Comparison of ENCODE assay signal across 11 cellular contexts in genomic region chr10:13890233-13890616, GRCh38.
DNase-seq lines count a peak whose midpoint lies in the region; TF ChIP-seq lines count a peak whose summit lies in the region.
"Had no signal": no experiment of that assay in that cellular context is flagged by ENCODE, and none has a peak within 500 bp of the region (broad histone marks: within the 10 kb centered on the region; RNA-seq: fewer than 3 reads in every experiment).

No MANE protein-coding gene starts in this region.

- peaks cover 23% of the 10 kb centered on the region for H3F3A ChIP-seq in SK-N-SH (replicated peaks; ENCODE audit: insufficient read depth)

- peak overlapping the region in 1 of 2 experiments; percentile 85; a peak in 2 of 4 replicates for H3K27ac ChIP-seq in SK-N-SH (ENCODE audit: low read depth in 2 of 2, low read length in 1 of 2)
- H3K27ac ChIP-seq: testis, WERI-Rb-1 had no signal

- WGBS in SK-N-SH (ENCODE audit: low lambda C conversion rate) = 26% methylated on average over 6 of the region's 6 CpGs

- peaks cover 80% of the 10 kb centered on the region for H3K79me2 ChIP-seq in SK-N-SH (ENCODE audit: insufficient read depth)

- peak overlapping the region; percentile 90 for H3K4me2 ChIP-seq in SK-N-SH

- H3K27me3 ChIP-seq in BJ (ENCODE audit: control insufficient read depth, insufficient read depth, low read length) (no peaks in the 10 kb centered on the region), SK-N-SH (ENCODE audit: insufficient read depth) (no peaks in the 10 kb centered on the region)
- H3K27me3 ChIP-seq: testis had no signal

- POLR2A ChIA-PET in BJ (lab: Charles Lee) = no interaction called here
- POLR2A ChIA-PET in SK-N-SH (lab: Yijun Ruan, JAX) = interaction anchor here (1.1 kb wide), 1 partner anchor 124 kb away, joined by 5 read pairs; no protein-coding TSS in a partner anchor

- peak overlapping the region; percentile 87 for H3K27ac Mint-ChIP-seq in osteocyte (ENCODE audit: unreplicated experiment)

- no peak for TF ChIP-seq RAD21 in SK-N-SH (IDR thresholded peaks at IDR 0.05; ENCODE audit: low read length)

- H2AFZ ChIP-seq in SK-N-SH (ENCODE audit: low read depth) = no peak overlapping the region; the same call in 1 of the 2 replicates

- CTCF ChIA-PET in BJ (lab: Yijun Ruan, JAX) (interaction anchor here (1.2 kb wide), 1 partner anchor 9 kb away, joined by 4 read pairs; no protein-coding TSS in a partner anchor), SK-N-SH (lab: Yijun Ruan, JAX) (interaction anchor here (0.9 to 1.5 kb wide), 2 partner anchors 102 to 204 kb away, joined by 4 read pairs; no protein-coding TSS in a partner anchor)

- TF ChIP-seq CTCF in BJ (IDR thresholded peaks at IDR 0.05; ENCODE audit: insufficient read depth, low read depth, low read length) (no peak), SK-N-SH (IDR thresholded peaks at IDR 0.05) (no peak), osteocyte (IDR thresholded peaks at IDR 0.05) (no peak)

- peaks cover 9% of the 10 kb centered on the region for H3K36me3 Mint-ChIP-seq in osteocyte (ENCODE audit: unreplicated experiment)

- H3K4me1 ChIP-seq in SK-N-SH (ENCODE audit: control insufficient read depth in 1 of 2, insufficient read depth in 2 of 2, low read depth in 1 of 2, low read length in 1 of 2) = peaks cover 26 to 29% of the 10 kb centered on the region in 2 experiments; a peak in 3 of 4 replicates

- H3K4me3 ChIP-seq in BJ (ENCODE audit: low read depth, low read length) (peak overlapping the region; percentile 56), SK-N-SH (ENCODE audit: low read depth in 2 of 2, low read length in 1 of 2) (peak overlapping the region; percentile 56 to 81)

- no peaks in the 10 kb centered on the region for H3K27me3 Mint-ChIP-seq in osteocyte (ENCODE audit: unreplicated experiment)

- TF ChIP-seq EP300 in SK-N-SH (IDR thresholded peaks at IDR 0.05; ENCODE audit: borderline replicate concordance in 1 of 2, low read depth in 1 of 2, low read length in 1 of 2) = no peak

- no peaks in the 10 kb centered on the region for H4K20me1 ChIP-seq in SK-N-SH (ENCODE audit: insufficient read depth)

- no peaks in the 10 kb centered on the region for H3K9me2 ChIP-seq in SK-N-SH

- peaks cover under 1% of the 10 kb centered on the region for H3K9me3 Mint-ChIP-seq in osteocyte (ENCODE audit: unreplicated experiment)

- H3K36me3 ChIP-seq in BJ (ENCODE audit: control insufficient read depth, insufficient read depth, low read length) (no peaks in the 10 kb centered on the region), SK-N-SH (replicated peaks in 1 of 2; ENCODE audit: control insufficient read depth in 1 of 2, insufficient read depth in 2 of 2, low read length in 1 of 2) (peaks cover 0 to 2% of the 10 kb centered on the region in 2 experiments)
- H3K36me3 ChIP-seq: WERI-Rb-1 had no signal

- no peaks in the 10 kb centered on the region for H3K9me3 ChIP-seq in SK-N-SH
- H3K9me3 ChIP-seq: testis had no signal

- H3K9ac ChIP-seq in SK-N-SH = peak overlapping the region; percentile 89

- H3K4me3 Mint-ChIP-seq in osteocyte (ENCODE audit: unreplicated experiment) = peak overlapping the region; percentile 76

- no peak for DNase-seq in BJ (ENCODE audit: low read depth)
- no peak for DNase-seq in SK-N-SH
- DNase-seq in glomerular visceral epithelial cell (ENCODE audit: extremely low spot score) = peak; percentile 58
- peak; percentile 63 for DNase-seq in osteocyte (ENCODE audit: extremely low spot score, unreplicated experiment)
- no peak for DNase-seq in putamen (ENCODE audit: low spot score)
- DNase-seq in DMS153 treated with DMSO at 0.1 percent for 48 hours (lab: John Stamatoyannopoulos, UW; ENCODE audit: unreplicated experiment) = no peak
- DNase-seq in NCI-H1417 treated with DMSO at 0.1 percent for 48 hours (lab: John Stamatoyannopoulos, UW) = no peak
- no peak for DNase-seq in mucosa of gallbladder (ENCODE audit: low spot score)
- DNase-seq: NCI-H2107, testis, WERI-Rb-1 had no signal

- peaks cover 74% of the 10 kb centered on the region for H3K4me1 Mint-ChIP-seq in osteocyte (ENCODE audit: unreplicated experiment)

TF ChIP-seq in SK-N-SH, 30 proteins besides CTCF, POLR2A, EP300 and RAD21:
- TF ChIP-seq TAF1 (IDR thresholded peaks at IDR 0.05; ENCODE audit: borderline replicate concordance, low read depth, low read length) (no peak), REST (IDR thresholded peaks at IDR 0.05; ENCODE audit: low read depth, low read length) (no peak), PBX3 (IDR thresholded peaks at IDR 0.05) (no peak)
TF ChIP-seq in SK-N-SH: peak in this region for 0.

Comparison
In these comparisons a context has a peak if more than half of its experiments do, and no peak if none do; other contexts are left out.
1. DNase-seq: peak in glomerular visceral epithelial cell (single experiment) and osteocyte (single experiment); none in BJ (single experiment), SK-N-SH (single experiment), putamen (single experiment), DMS153 treated with DMSO at 0.1 percent for 48 hours (single experiment), NCI-H1417 treated with DMSO at 0.1 percent for 48 hours (single experiment) and mucosa of gallbladder (single experiment).